In genomic region chr5:96896285-96896711, GRCh38 we compare ENCODE assay signal across 9 cellular contexts. TPM values are rescaled to one million over a fixed set of nuclear protein-coding genes. Genes with fewer than 3 reads are reported as not detected.
A peak's percentile ranks its signal among the peaks of the same experiment; 100 is the strongest.
DNase-seq lines count a peak whose midpoint lies in the region; ATAC-seq and TF ChIP-seq lines count a peak whose summit lies in the region.
"Had no signal": no experiment of that assay in that cellular context is flagged by ENCODE, and none has a peak within 500 bp of the region (broad histone marks: within the 10 kb centered on the region; RNA-seq: fewer than 3 reads in every experiment).

No MANE protein-coding gene starts in this region.

- 71 to 86% methylated on average over 4 of the region's 4 CpGs for WGBS in body of pancreas, 2 donors

- H3K27ac Mint-ChIP-seq in T-helper 17 cell: peak overlapping the region; percentile 96

- H3K36me3 ChIP-seq in body of pancreas (replicated peaks in 1 of 2; ENCODE audit: insufficient read depth in 1 of 2, low read depth in 2 of 2): no peaks in the 10 kb centered on the region

- TF ChIP-seq CTCF in body of pancreas (IDR thresholded peaks at IDR 0.05): no peak

- ATAC-seq in HG02884 (IDR thresholded peaks at IDR 0.05; ENCODE audit: unreplicated experiment) (peak; percentile 62), T-helper 17 cell (peak; percentile 78), body of pancreas (no peak)

- H3K27me3 ChIP-seq in body of pancreas: no peaks in the 10 kb centered on the region
- H3K27me3 ChIP-seq: Peyer's patch had no signal

- peak overlapping the region in 1 of 4 donors; percentile 6 for H3K27ac ChIP-seq in body of pancreas
- H3K27ac ChIP-seq: GM23248 had no signal

- H3K4me3 ChIP-seq in body of pancreas: no peak overlapping the region
- H3K4me3 ChIP-seq: GM23248 had no signal

- H3K9me3 ChIP-seq in T-helper 17 cell (ENCODE audit: control insufficient read depth, low read length, poor library complexity, severe bottlenecking): no peaks in the 10 kb centered on the region
- H3K9me3 ChIP-seq in body of pancreas: no peaks in the 10 kb centered on the region
- H3K9me3 ChIP-seq: Peyer's patch had no signal

- DNase-seq in GM19240 (ENCODE audit: insufficient read length, low spot score) (peak; percentile 18), T-helper 17 cell (no peak), body of pancreas (no peak), NCI-H2081 treated with DMSO at 0.1 percent for 48 hours (lab: John Stamatoyannopoulos, UW) (no peak), DMS79 treated with DMSO at 0.1 percent for 48 hours (lab: John Stamatoyannopoulos, UW) (no peak)
- peak; percentile 30 to 40 for DNase-seq in stimulated activated CD4-positive, alpha-beta T cell treated with anti-CD3 and anti-CD28 coated beads, Interleukin-2, amount 100 ng/mL, for 24 hours
- DNase-seq: GM23248 had no signal

- intact Hi-C loops in body of pancreas (cut with DNase I): no loop called here

- no peaks in the 10 kb centered on the region for H3K27me3 Mint-ChIP-seq in T-helper 17 cell

- no peak for TF ChIP-seq POLR2A in body of pancreas (IDR thresholded peaks at IDR 0.05)

- H3K4me3 Mint-ChIP-seq in T-helper 17 cell: peak overlapping the region; percentile 86

- H3K36me3 Mint-ChIP-seq in T-helper 17 cell (ENCODE audit: low read depth): peaks cover 21% of the 10 kb centered on the region

- H3K4me1 ChIP-seq in body of pancreas: no peaks in the 10 kb centered on the region

- H3K4me1 Mint-ChIP-seq in T-helper 17 cell: peaks cover 42% of the 10 kb centered on the region

RNA-seq across cellular contexts. Expression of gene ERAP2, which starts 20.0 kb away (rescaled TPM):
- total RNA-seq in T-helper 17 cell (10 to 100 TPM; 42.7 to 65.6 TPM), body of pancreas (10 to 100 TPM in 1 of 2 donors, 1 to 10 TPM in 1; 7.5 to 24.7 TPM)

RNA-seq across cellular contexts. Expression of gene LNPEP, which starts 39.6 kb away (rescaled TPM):
- 10 to 100 TPM; 72.4 to 80.7 TPM for total RNA-seq in T-helper 17 cell
- total RNA-seq in body of pancreas: 10 to 100 TPM; 16.8 to 22.1 TPM

Comparison
In these comparisons a context has a peak if more than half of its experiments do, and no peak if none do; other contexts are left out.
1. DNase-seq: peak in GM19240 (single experiment) and stimulated activated CD4-positive, alpha-beta T cell treated with anti-CD3 and anti-CD28 coated beads, Interleukin-2, amount 100 ng/mL, for 24 hours (2 of 2); none in T-helper 17 cell (0 of 3), body of pancreas (0 of 4), NCI-H2081 treated with DMSO at 0.1 percent for 48 hours (single experiment) and DMS79 treated with DMSO at 0.1 percent for 48 hours (single experiment).